ENCODE assay signal across 9 cellular contexts in genomic region chr20:36154696-36155628, GRCh38. TPM values are rescaled to one million over a fixed set of nuclear protein-coding genes. Genes with fewer than 3 reads are reported as not detected.
A peak's percentile ranks its signal among the peaks of the same experiment; 100 is the strongest.
DNase-seq lines count a peak whose midpoint lies in the region; ATAC-seq, FAIRE-seq and TF ChIP-seq lines count a peak whose summit lies in the region.
"Had no signal": no experiment of that assay in that cellular context is flagged by ENCODE, and none has a peak within 500 bp of the region (broad histone marks: within the 10 kb centered on the region; RNA-seq: fewer than 3 reads in every experiment).

TSS of gene EPB41L1 (plus strand) at chr20:36154740. CDS start at chr20:36173778, 19,038 bp downstream.

- no peak for DNase-seq in activated CD4-positive, alpha-beta T cell treated with anti-CD3 and anti-CD28 coated beads for 36 hours
- DNase-seq in activated CD4-positive, alpha-beta T cell treated with anti-CD3 and anti-CD28 coated beads, Interleukin-2, amount 50 U/mL, for 48 hours, result no peak
- no peak for DNase-seq in activated T-helper 2 cell treated with anti-CD3 and anti-CD28 coated beads, Interferon-gamma antibody, Interleukin-2, Interleukin-4, amounts not matched to agents 10 μg/mL and 5 μg/mL and 100 μg/mL, durations not matched to agents 14 hours and 24 hours and 36 hours (ENCODE audit: low spot score)
- DNase-seq in left cardiac atrium, result no peak
- DNase-seq in posterior vena cava (ENCODE audit: low spot score), result no peak
- no peak for DNase-seq in GM12892 (ENCODE audit: insufficient read length)
- no peak for DNase-seq in OCI-M2 (lab: John Stamatoyannopoulos, UW; ENCODE audit: unreplicated experiment)
- DNase-seq in GM19239 (ENCODE audit: insufficient read length, low spot score), result no peak

- POLR2A ChIA-PET in activated CD4-positive, alpha-beta T cell treated with anti-CD3 and anti-CD28 coated beads for 36 hours (lab: Charles Lee), result no interaction called here

- intact Hi-C loops in activated CD4-positive, alpha-beta T cell treated with anti-CD3 and anti-CD28 coated beads for 36 hours (cut with DNase I, micrococcal nuclease), result no loop called here
- intact Hi-C loops in activated T-helper 2 cell treated with anti-CD3 and anti-CD28 coated beads, Interferon-gamma antibody, Interleukin-2, Interleukin-4, amounts not matched to agents 10 μg/mL and 5 μg/mL and 100 μg/mL, durations not matched to agents 14 hours and 24 hours and 36 hours (cut with micrococcal nuclease), result no loop called here
- intact Hi-C loops in left cardiac atrium (cut with DNase I), result no loop called here
- intact Hi-C loops in posterior vena cava (cut with DNase I), result loop anchor here in 1 of 2 donors (5.0 kb wide), 1 partner anchor 42 kb away; no protein-coding TSS in a partner anchor

- CTCF ChIA-PET in activated CD4-positive, alpha-beta T cell treated with anti-CD3 and anti-CD28 coated beads for 36 hours (lab: Charles Lee), result interaction anchor here (0.9 to 1.7 kb wide), 4 partner anchors 15 to 284 kb away, joined by 4 to 10 read pairs (median 6); no protein-coding TSS in a partner anchor

- H3K36me3 Mint-ChIP-seq in activated CD4-positive, alpha-beta T cell treated with anti-CD3 and anti-CD28 coated beads for 36 hours (ENCODE audit: low read depth), result no peaks in the 10 kb centered on the region
- no peaks in the 10 kb centered on the region for H3K36me3 Mint-ChIP-seq in activated T-helper 2 cell treated with anti-CD3 and anti-CD28 coated beads, Interferon-gamma antibody, Interleukin-2, Interleukin-4, amounts not matched to agents 10 μg/mL and 5 μg/mL and 100 μg/mL, durations not matched to agents 14 hours and 24 hours and 36 hours (ENCODE audit: low read depth)

- H3K9me3 Mint-ChIP-seq in activated CD4-positive, alpha-beta T cell treated with anti-CD3 and anti-CD28 coated beads for 36 hours (ENCODE audit: low read depth), result no peaks in the 10 kb centered on the region
- H3K9me3 Mint-ChIP-seq in activated T-helper 2 cell treated with anti-CD3 and anti-CD28 coated beads, Interferon-gamma antibody, Interleukin-2, Interleukin-4, amounts not matched to agents 10 μg/mL and 5 μg/mL and 100 μg/mL, durations not matched to agents 14 hours and 24 hours and 36 hours, result no peaks in the 10 kb centered on the region

- no peak for ATAC-seq in activated CD4-positive, alpha-beta T cell treated with anti-CD3 and anti-CD28 coated beads for 36 hours
- ATAC-seq in left cardiac atrium, result peak; percentile 5 to 13

- H3K27ac Mint-ChIP-seq in activated CD4-positive, alpha-beta T cell treated with anti-CD3 and anti-CD28 coated beads for 36 hours, result no peak within 1 kb of the TSS
- H3K27ac Mint-ChIP-seq in activated T-helper 2 cell treated with anti-CD3 and anti-CD28 coated beads, Interferon-gamma antibody, Interleukin-2, Interleukin-4, amounts not matched to agents 10 μg/mL and 5 μg/mL and 100 μg/mL, durations not matched to agents 14 hours and 24 hours and 36 hours, result no peak within 1 kb of the TSS

- peaks cover 8% of the 10 kb centered on the region for H3K4me1 Mint-ChIP-seq in activated CD4-positive, alpha-beta T cell treated with anti-CD3 and anti-CD28 coated beads for 36 hours
- peaks cover 2% of the 10 kb centered on the region for H3K4me1 Mint-ChIP-seq in activated T-helper 2 cell treated with anti-CD3 and anti-CD28 coated beads, Interferon-gamma antibody, Interleukin-2, Interleukin-4, amounts not matched to agents 10 μg/mL and 5 μg/mL and 100 μg/mL, durations not matched to agents 14 hours and 24 hours and 36 hours (ENCODE audit: low read depth)

- peak within 1 kb of the TSS; percentile 59 for H3K4me3 Mint-ChIP-seq in activated CD4-positive, alpha-beta T cell treated with anti-CD3 and anti-CD28 coated beads for 36 hours
- peak within 1 kb of the TSS; percentile 62 for H3K4me3 Mint-ChIP-seq in activated T-helper 2 cell treated with anti-CD3 and anti-CD28 coated beads, Interferon-gamma antibody, Interleukin-2, Interleukin-4, amounts not matched to agents 10 μg/mL and 5 μg/mL and 100 μg/mL, durations not matched to agents 14 hours and 24 hours and 36 hours (ENCODE audit: low read depth)

- no peak for FAIRE-seq in GM12892 (lab: Jason Lieb, UNC)
- no peak for FAIRE-seq in GM19239 (lab: Jason Lieb, UNC)
- FAIRE-seq: endometrium had no signal

- peaks cover 19% of the 10 kb centered on the region for H3K27me3 Mint-ChIP-seq in activated CD4-positive, alpha-beta T cell treated with anti-CD3 and anti-CD28 coated beads for 36 hours
- H3K27me3 Mint-ChIP-seq in activated T-helper 2 cell treated with anti-CD3 and anti-CD28 coated beads, Interferon-gamma antibody, Interleukin-2, Interleukin-4, amounts not matched to agents 10 μg/mL and 5 μg/mL and 100 μg/mL, durations not matched to agents 14 hours and 24 hours and 36 hours (ENCODE audit: low read depth), result peaks cover 36% of the 10 kb centered on the region

- no peak for TF ChIP-seq POLR2A in GM12892 (IDR thresholded peaks at IDR 0.05; ENCODE audit: low read depth, low read length)

RNA-seq across cellular contexts. Expression of gene EPB41L1, which starts in this region (rescaled TPM):
- total RNA-seq in activated CD4-positive, alpha-beta T cell treated with anti-CD3 and anti-CD28 coated beads for 36 hours, result 1 to 10 TPM in 1 of 2 experiments, under 1 TPM in 1; 0.67 to 1.5 TPM
- 0.41 and 0.46 TPM in 2 replicates for total RNA-seq in activated T-helper 2 cell treated with anti-CD3 and anti-CD28 coated beads, Interferon-gamma antibody, Interleukin-2, Interleukin-4, amounts not matched to agents 10 μg/mL and 5 μg/mL and 100 μg/mL, durations not matched to agents 14 hours and 24 hours and 36 hours
- 10 to 100 TPM; 20.5 to 32.1 TPM for total RNA-seq in left cardiac atrium
- total RNA-seq in posterior vena cava, result 10 to 100 TPM; 39.3 to 58.2 TPM
- polyA plus RNA-seq in GM12892 (2012; ENCODE audit: missing spikeins), result 0.70 TPM

Comparison
In these comparisons a context has a peak if more than half of its experiments do, and no peak if none do; other contexts are left out.
1. RNA of gene EPB41L1 (total RNA-seq): 39.3 to 58.2 TPM in posterior vena cava and 20.5 to 32.1 TPM in left cardiac atrium; 0.67 to 1.5 TPM in activated CD4-positive, alpha-beta T cell treated with anti-CD3 and anti-CD28 coated beads for 36 hours and 0.41 to 0.46 TPM in activated T-helper 2 cell treated with anti-CD3 and anti-CD28 coated beads, Interferon-gamma antibody, Interleukin-2, Interleukin-4, amounts not matched to agents 10 μg/mL and 5 μg/mL and 100 μg/mL, durations not matched to agents 14 hours and 24 hours and 36 hours; every median in the first group is over 4 times any median in the second.